Comparison of ENCODE assay signal across 21 cellular contexts in the genomic region with DNA sequence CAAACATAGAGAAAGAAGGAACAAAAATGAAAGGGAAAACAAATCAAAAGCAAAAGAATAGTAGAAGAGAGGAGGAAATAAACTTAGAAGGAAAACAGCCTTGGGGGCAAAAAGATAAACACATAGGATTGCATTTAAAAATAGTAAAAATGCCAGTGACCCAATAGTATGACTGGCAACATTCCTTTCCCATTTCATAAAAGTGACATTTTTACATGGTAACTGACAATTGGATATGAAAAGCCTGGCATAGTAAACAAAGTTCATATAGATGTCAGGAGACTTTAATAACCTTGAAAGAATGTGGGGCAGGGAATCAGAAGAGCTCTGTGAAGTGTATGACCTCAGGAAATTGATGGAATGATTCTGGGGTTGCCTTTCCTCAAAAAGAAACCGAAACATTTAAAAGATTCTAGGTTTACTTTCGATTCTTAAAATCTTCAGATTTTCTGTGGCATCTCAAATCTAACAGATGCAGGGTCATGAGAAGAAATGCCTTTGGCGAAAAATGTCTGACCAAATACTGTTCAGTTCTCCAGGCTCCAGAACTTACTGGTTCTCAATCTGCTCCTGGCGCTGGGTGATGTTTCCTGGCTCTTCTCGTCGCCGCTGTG. TPM values are rescaled to one million over a fixed set of nuclear protein-coding genes. Genes with fewer than 3 reads are reported as not detected.
DNase-seq lines count a peak whose midpoint lies in the region; ATAC-seq and TF ChIP-seq lines count a peak whose summit lies in the region.
"Had no signal": no experiment of that assay in that cellular context is flagged by ENCODE, and none has a peak within 500 bp of the region (broad histone marks: within the 10 kb centered on the region; RNA-seq: fewer than 3 reads in every experiment).

No MANE protein-coding gene starts in this region.

- POLR2A ChIA-PET in PC-9 (lab: Charles Lee; ENCODE audit: unreplicated experiment), result no interaction called here

- WGBS in trophoblast cell (ENCODE audit: extremely low coverage, insufficient coverage, insufficient read length), result no CpG with 5 or more reads among the region's 7 CpGs

- H3K9me3 Mint-ChIP-seq in activated CD8-positive, alpha-beta memory T cell treated with anti-CD3 and anti-CD28 coated beads, Interleukin-2, amount 10 ng/mL, durations not matched to agents 7 days and 5 days (ENCODE audit: low read depth), result no peaks in the 10 kb centered on the region
- H3K9me3 Mint-ChIP-seq in HFFc6, result peaks cover 5% of the 10 kb centered on the region; the same call in 1 of the 2 replicates
- H3K9me3 Mint-ChIP-seq: H9; IgD-negative memory B cell; T-helper 2 cell treated with Interferon-gamma antibody and Interleukin-4, amounts not matched to agents 5 μg/mL and 100 μg/mL, for 36 hours had no signal

- no peaks in the 10 kb centered on the region for H3K4me1 ChIP-seq in PC-9 (replicated peaks; ENCODE audit: insufficient read depth)
- no peaks in the 10 kb centered on the region for H3K4me1 ChIP-seq in trophoblast cell (ENCODE audit: control insufficient read depth in 1 of 2, insufficient read depth in 2 of 2, low read length in 2 of 2)

- H3K27ac ChIP-seq in PC-9, result no peak overlapping the region
- no peak overlapping the region for H3K27ac ChIP-seq in trophoblast cell (ENCODE audit: low read depth, low read length)
- H3K27ac ChIP-seq: 22Rv1 had no signal

- peaks cover 17% of the 10 kb centered on the region for H3K4me1 Mint-ChIP-seq in activated CD8-positive, alpha-beta memory T cell treated with anti-CD3 and anti-CD28 coated beads, Interleukin-2, amount 10 ng/mL, durations not matched to agents 7 days and 5 days
- H3K4me1 Mint-ChIP-seq in HFFc6 (ENCODE audit: low read depth), result peaks cover 11% of the 10 kb centered on the region; the same call in 1 of the 2 replicates
- H3K4me1 Mint-ChIP-seq: H9 had no signal

- no peak overlapping the region for H3K23ac ChIP-seq in trophoblast cell (ENCODE audit: low read length)

- H4K8ac ChIP-seq in trophoblast cell (ENCODE audit: low read depth, low read length), result no peak overlapping the region

- CTCF ChIA-PET in activated CD8-positive, alpha-beta memory T cell treated with anti-CD3 and anti-CD28 coated beads, Interleukin-2, amount 10 ng/mL, durations not matched to agents 7 days and 5 days (lab: Charles Lee), result no interaction called here
- CTCF ChIA-PET in PC-9 (lab: Charles Lee), result no interaction called here

- H4K20me1 ChIP-seq in PC-9 (ENCODE audit: insufficient read depth), result no peaks in the 10 kb centered on the region

- H3K18ac ChIP-seq in trophoblast cell (ENCODE audit: low read length), result no peak overlapping the region

- ATAC-seq in activated CD8-positive, alpha-beta memory T cell treated with anti-CD3 and anti-CD28 coated beads, Interleukin-2, amount 10 ng/mL, durations not matched to agents 7 days and 5 days, result no peak

- H3K14ac ChIP-seq in trophoblast cell (ENCODE audit: low read length), result no peak overlapping the region

- no peak for TF ChIP-seq CTCF in HFFc6 (IDR thresholded peaks at IDR 0.05)
- TF ChIP-seq CTCF in PC-9 (conservative IDR thresholded peaks at IDR 0.05), result no peak

- peaks cover 1% of the 10 kb centered on the region for H3K36me3 Mint-ChIP-seq in activated CD8-positive, alpha-beta memory T cell treated with anti-CD3 and anti-CD28 coated beads, Interleukin-2, amount 10 ng/mL, durations not matched to agents 7 days and 5 days
- no peaks in the 10 kb centered on the region for H3K36me3 Mint-ChIP-seq in HFFc6 (ENCODE audit: low read depth)
- H3K36me3 Mint-ChIP-seq: IgD-negative memory B cell had no signal

- no peak overlapping the region for H3K9ac ChIP-seq in trophoblast cell (ENCODE audit: low read length)

- no peak overlapping the region for H2BK120ac ChIP-seq in trophoblast cell (ENCODE audit: insufficient read depth, low read length, poor library complexity)

- peak overlapping the region; percentile 1 for H3K4me3 Mint-ChIP-seq in activated CD8-positive, alpha-beta memory T cell treated with anti-CD3 and anti-CD28 coated beads, Interleukin-2, amount 10 ng/mL, durations not matched to agents 7 days and 5 days
- peak overlapping the region; percentile 81 for H3K4me3 Mint-ChIP-seq in HFFc6
- H3K4me3 Mint-ChIP-seq: H9; IgD-negative memory B cell; T-helper 2 cell treated with Interferon-gamma antibody and Interleukin-4, amounts not matched to agents 5 μg/mL and 100 μg/mL, for 36 hours had no signal

- H3K4me3 ChIP-seq in PC-9 (peak overlapping the region; percentile 43; the same call in 1 of the 2 replicates), trophoblast cell (ENCODE audit: low read depth, low read length) (no peak overlapping the region)

- H3K4me2 ChIP-seq in PC-9 (peak overlapping the region; percentile 59), trophoblast cell (ENCODE audit: low read length) (no peak overlapping the region)

- no peaks in the 10 kb centered on the region for H3K36me3 ChIP-seq in PC-9 (ENCODE audit: low read depth)
- H3K36me3 ChIP-seq in trophoblast cell (ENCODE audit: control insufficient read depth in 1 of 2, insufficient read depth in 2 of 2, low read length in 2 of 2), result no peaks in the 10 kb centered on the region

- no peak overlapping the region; the same call in 1 of the 2 replicates for H2AFZ ChIP-seq in PC-9
- no peak overlapping the region for H2AFZ ChIP-seq in trophoblast cell (ENCODE audit: insufficient read depth, low read length, poor library complexity)

- no peak overlapping the region for H3K4ac ChIP-seq in trophoblast cell (ENCODE audit: low read depth, low read length)

- no peaks in the 10 kb centered on the region for H3K79me2 ChIP-seq in PC-9 (ENCODE audit: low read depth)
- no peaks in the 10 kb centered on the region for H3K79me2 ChIP-seq in trophoblast cell (ENCODE audit: control insufficient read depth, insufficient read depth, low read length, poor library complexity)

- no peaks in the 10 kb centered on the region for H3K79me1 ChIP-seq in trophoblast cell (ENCODE audit: low read length)

- BruUV-seq in PC-9 (replicated peaks; lab: Mats Ljungman, UMichigan), result no TSS peak

- H2AK5ac ChIP-seq in trophoblast cell (ENCODE audit: low read length), result no peak overlapping the region

- H3K27me3 Mint-ChIP-seq in activated CD8-positive, alpha-beta memory T cell treated with anti-CD3 and anti-CD28 coated beads, Interleukin-2, amount 10 ng/mL, durations not matched to agents 7 days and 5 days, result peaks cover 2% of the 10 kb centered on the region
- peaks cover 3% of the 10 kb centered on the region for H3K27me3 Mint-ChIP-seq in HFFc6 (ENCODE audit: insufficient read depth)

- peak overlapping the region; percentile 16 for H3K27ac Mint-ChIP-seq in activated CD8-positive, alpha-beta memory T cell treated with anti-CD3 and anti-CD28 coated beads, Interleukin-2, amount 10 ng/mL, durations not matched to agents 7 days and 5 days
- no peak overlapping the region for H3K27ac Mint-ChIP-seq in HFFc6
- H3K27ac Mint-ChIP-seq: H9; T-helper 2 cell treated with Interferon-gamma antibody and Interleukin-4, amounts not matched to agents 5 μg/mL and 100 μg/mL, for 36 hours had no signal

- no peaks in the 10 kb centered on the region for H3K9me3 ChIP-seq in PC-9 (ENCODE audit: insufficient read depth, low read depth)
- H3K9me3 ChIP-seq in trophoblast cell (ENCODE audit: insufficient read depth, low read depth, low read length), result no peaks in the 10 kb centered on the region

- no peaks in the 10 kb centered on the region for H3F3A ChIP-seq in PC-9 (ENCODE audit: insufficient read depth, low read depth)

- H4K91ac ChIP-seq in trophoblast cell (ENCODE audit: low read depth, low read length), result no peak overlapping the region

- intact Hi-C loops in PC-9 (cut with micrococcal nuclease; ENCODE audit: unreplicated experiment), result no loop called here

- no peak overlapping the region for H2BK5ac ChIP-seq in trophoblast cell (ENCODE audit: low read depth, low read length, poor library complexity)

- no peak for DNase-seq in activated CD8-positive, alpha-beta memory T cell treated with anti-CD3 and anti-CD28 coated beads, Interleukin-2, amount 10 ng/mL, durations not matched to agents 7 days and 5 days
- no peak for DNase-seq in activated CD8-positive, alpha-beta memory T cell treated with anti-CD3 and anti-CD28 coated beads for 24 hours
- DNase-seq in HFFc6, result no peak
- DNase-seq in PC-9, result no peak
- peak; percentile 26 to 80 for DNase-seq in trophoblast cell
- DNase-seq in SIG-M5 (lab: John Stamatoyannopoulos, UW), result no peak
- no peak for DNase-seq in medulla oblongata (ENCODE audit: extremely low spot score)
- DNase-seq in germinal center (ENCODE audit: low spot score), result no peak
- DNase-seq: DMS79, GDM1, H9, NCI-H1436, NCI-H2029 treated with DMSO at 0.1 percent for 48 hours, NCI-H2171 treated with DMSO at 0.1 percent for 48 hours, NCI-H748 treated with DMSO at 0.1 percent for 48 hours had no signal

- H2BK12ac ChIP-seq in trophoblast cell (ENCODE audit: low read length), result no peak overlapping the region

- H4K12ac ChIP-seq in trophoblast cell (ENCODE audit: low read depth, low read length), result no peak overlapping the region

- H3K27me3 ChIP-seq in PC-9 (ENCODE audit: insufficient read depth, low read depth) (peaks cover 6% of the 10 kb centered on the region; the same call in 1 of the 2 replicates), trophoblast cell (ENCODE audit: insufficient read depth, low read length) (no peaks in the 10 kb centered on the region)

- H3K9me2 ChIP-seq in PC-9 (ENCODE audit: insufficient read depth), result no peaks in the 10 kb centered on the region

RNA-seq across cellular contexts. Expression of a gene that starts 33.7 kb away (rescaled TPM):
- total RNA-seq in activated CD8-positive, alpha-beta memory T cell treated with anti-CD3 and anti-CD28 coated beads, Interleukin-2, amount 10 ng/mL, durations not matched to agents 7 days and 5 days, result not detected
- total RNA-seq in HFFc6 (2021; fragmentation: NEBNext Ultra II Directional; extraction: Animal tissue kit (Norgen Biotek cat#: 25700)), result not detected
- total RNA-seq in PC-9 (2021), result not detected in 2 replicates
- polyA plus RNA-seq in trophoblast cell (2013), result 0.03 and 0.08 TPM in 2 replicates
- total RNA-seq: H9, HT-29, LHCN-M2 had no signal
- polyA plus RNA-seq: IgD-negative memory B cell had no signal

RNA-seq across cellular contexts. Expression of a gene that starts 47.6 kb away (rescaled TPM):
- not detected for total RNA-seq in activated CD8-positive, alpha-beta memory T cell treated with anti-CD3 and anti-CD28 coated beads, Interleukin-2, amount 10 ng/mL, durations not matched to agents 7 days and 5 days
- not detected for total RNA-seq in HFFc6 (2021; fragmentation: NEBNext Ultra II Directional; extraction: Animal tissue kit (Norgen Biotek cat#: 25700))
- not detected in 2 replicates for total RNA-seq in PC-9 (2021)
- not detected in 2 replicates for polyA plus RNA-seq in trophoblast cell (2013)
- total RNA-seq: H9, HT-29, LHCN-M2, NCI-H460 had no signal
- polyA plus RNA-seq: IgD-negative memory B cell had no signal

RNA-seq across cellular contexts. Expression of a gene that starts 47.8 kb away (rescaled TPM):
- total RNA-seq in activated CD8-positive, alpha-beta memory T cell treated with anti-CD3 and anti-CD28 coated beads, Interleukin-2, amount 10 ng/mL, durations not matched to agents 7 days and 5 days, result not detected
- total RNA-seq in HFFc6 (2021; fragmentation: NEBNext Ultra II Directional; extraction: Animal tissue kit (Norgen Biotek cat#: 25700)), result not detected
- not detected in 2 replicates for total RNA-seq in PC-9 (2021)
- not detected in 2 replicates for polyA plus RNA-seq in trophoblast cell (2013)
- total RNA-seq: H9, HT-29, LHCN-M2, NCI-H460 had no signal
- polyA plus RNA-seq: IgD-negative memory B cell had no signal

Comparison
In these comparisons a context has a peak if more than half of its experiments do, and no peak if none do; other contexts are left out.
1. DNase-seq: peak in trophoblast cell (2 of 2); none in activated CD8-positive, alpha-beta memory T cell treated with anti-CD3 and anti-CD28 coated beads, Interleukin-2, amount 10 ng/mL, durations not matched to agents 7 days and 5 days (single experiment), activated CD8-positive, alpha-beta memory T cell treated with anti-CD3 and anti-CD28 coated beads for 24 hours (single experiment), HFFc6 (single experiment), PC-9 (0 of 2), SIG-M5 (single experiment), medulla oblongata (single experiment) and germinal center (single experiment).